1 cellular context compared by ENCODE assay signal in genomic region chr5:74895906-74896305, GRCh38.
TF ChIP-seq lines count a peak whose summit lies in the region.

No MANE protein-coding gene starts in this region.

TF ChIP-seq in liver, 16 proteins besides CTCF, POLR2A, EP300 and RAD21 (continued from another document):
- TF ChIP-seq REST (IDR thresholded peaks at IDR 0.05): peak; percentile 18
- TF ChIP-seq JUND (IDR thresholded peaks at IDR 0.05): peak; percentile 73 to 85
- TF ChIP-seq HNF4G (IDR thresholded peaks at IDR 0.05): no peak
- TF ChIP-seq FOXA2 (IDR thresholded peaks at IDR 0.05): no peak
- peak; percentile 38 for TF ChIP-seq FOXA1 (IDR thresholded peaks at IDR 0.05)
- no peak for TF ChIP-seq GABPA (IDR thresholded peaks at IDR 0.05 in 1 of 2, conservative IDR thresholded peaks at IDR 0.05 in 1 of 2)
- TF ChIP-seq HNF4A (conservative IDR thresholded peaks at IDR 0.05): peak; percentile 49 to 53
- TF ChIP-seq YY1 (IDR thresholded peaks at IDR 0.05): peak; percentile 51
- no peak for TF ChIP-seq ZBTB33 (IDR thresholded peaks at IDR 0.05)
- TF ChIP-seq SP1 (IDR thresholded peaks at IDR 0.05): no peak
- TF ChIP-seq ATF3 (IDR thresholded peaks at IDR 0.05): peak; percentile 93
- no peak for TF ChIP-seq NR2F2 (IDR thresholded peaks at IDR 0.05)
- peak; percentile 18 to 57 for TF ChIP-seq RXRA (IDR thresholded peaks at IDR 0.05)
TF ChIP-seq in liver: peak in this region for 7.
